Comparison of ENCODE assay signal across 1 cellular context in the genomic region with DNA sequence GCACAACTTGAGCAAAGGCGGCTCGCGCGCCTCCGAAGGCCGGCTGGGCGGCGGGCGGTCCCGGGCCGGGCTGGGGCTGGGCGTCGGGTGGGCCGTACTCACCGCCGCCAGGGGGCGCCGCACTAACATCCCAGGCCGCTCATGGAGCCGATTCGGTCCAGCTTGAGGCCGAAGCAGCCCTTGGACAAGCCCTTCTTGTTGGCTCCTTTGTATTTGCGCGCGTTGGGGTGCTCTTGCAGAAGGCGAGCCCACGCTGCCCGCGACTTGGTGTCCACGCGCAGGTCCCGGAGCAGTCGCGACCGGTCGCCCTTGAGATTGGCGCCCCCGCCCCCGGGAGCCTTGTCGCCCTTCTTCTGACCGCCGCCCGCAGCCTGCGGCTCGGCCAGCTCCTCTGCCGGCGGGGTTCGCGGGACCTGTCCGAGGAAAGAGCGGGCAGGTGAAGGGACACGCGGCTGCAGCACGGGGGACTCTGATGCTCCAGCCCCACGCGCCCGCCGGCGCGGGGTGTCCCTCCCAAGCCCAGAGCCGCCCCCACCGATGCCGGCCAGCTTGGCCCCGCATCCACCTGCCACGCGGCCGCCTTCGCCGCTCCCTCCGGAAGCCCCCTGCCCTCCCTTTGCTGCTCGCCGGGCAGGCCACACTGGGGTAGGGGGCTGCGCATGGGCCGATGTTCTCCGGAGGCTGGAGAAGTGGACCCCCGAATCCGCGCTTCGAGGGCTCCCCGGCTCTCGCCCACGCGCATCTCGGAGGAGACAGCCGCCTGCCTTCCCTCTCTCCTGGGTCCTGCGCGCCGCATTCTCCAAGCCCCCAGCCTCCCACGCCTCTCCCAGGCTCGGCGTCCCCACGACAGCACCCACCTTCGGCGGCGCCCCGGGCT.
TF ChIP-seq lines count a peak whose summit lies in the region.

No MANE protein-coding gene starts in this region.

TF ChIP-seq in HepG2, 621 proteins besides CTCF, POLR2A, EP300 and RAD21 (continued from another document and continues in another):
- TF ChIP-seq ZNF333 (CRISPR knock-in tag; IDR thresholded peaks at IDR 0.05; ENCODE audit: borderline replicate concordance) (no peak), MYNN (CRISPR knock-in tag; IDR thresholded peaks at IDR 0.05; ENCODE audit: low read depth) (no peak), RNF2 (conservative IDR thresholded peaks at IDR 0.05; ENCODE audit: low read depth) (peak; percentile 66), POLR2AphosphoS2 (IDR thresholded peaks at IDR 0.05; ENCODE audit: low read depth, low read length) (no peak), U2AF1 (optimal IDR thresholded peaks at IDR 0.05; ENCODE audit: low read depth, low read length) (no peak), RELA (CRISPR knock-in tag; IDR thresholded peaks at IDR 0.05) (0 out of 2 replicates have a peak, but pooled peaks have one; percentile 26), NR2F2 (IDR thresholded peaks at IDR 0.05; ENCODE audit: borderline replicate concordance, low read depth) (no peak), PPARG (CRISPR knock-in tag; conservative IDR thresholded peaks at IDR 0.05) (no peak), ZNF7 (CRISPR knock-in tag; IDR thresholded peaks at IDR 0.05) (no peak), FOXP1 (IDR thresholded peaks at IDR 0.05) (no peak), FOXP1 (CRISPR knock-in tag; IDR thresholded peaks at IDR 0.05) (no peak), ZNF782 (CRISPR knock-in tag; IDR thresholded peaks at IDR 0.05; ENCODE audit: borderline replicate concordance) (0 out of 2 replicates have a peak, but pooled peaks have one; percentile 8), RXRB (CRISPR knock-in tag; IDR thresholded peaks at IDR 0.05; ENCODE audit: borderline replicate concordance) (no peak), EED (CRISPR knock-in tag; IDR thresholded peaks at IDR 0.05) (no peak), HOXA3 (CRISPR knock-in tag; IDR thresholded peaks at IDR 0.05) (peak; percentile 77), MATR3 (CRISPR knock-in tag; IDR thresholded peaks at IDR 0.05) (peak; percentile 42; the same call in 1 of the 2 replicates), IKZF1 (IDR thresholded peaks at IDR 0.05) (no peak), NFYC (CRISPR knock-in tag; IDR thresholded peaks at IDR 0.05) (no peak), HDAC1 (CRISPR knock-in tag; IDR thresholded peaks at IDR 0.05) (no peak; the same call in 1 of the 2 replicates), GATAD1 (CRISPR knock-in tag; IDR thresholded peaks at IDR 0.05) (no peak), NR2F1 (CRISPR knock-in tag; IDR thresholded peaks at IDR 0.05) (no peak), FIP1L1 (IDR thresholded peaks at IDR 0.05; ENCODE audit: borderline replicate concordance, insufficient read depth, low read depth, low read length) (no peak), SRSF9 (IDR thresholded peaks at IDR 0.05; ENCODE audit: borderline replicate concordance, insufficient read depth, low read depth, low read length, poor library complexity, severe bottlenecking) (no peak), TARDBP (CRISPR knock-in tag; IDR thresholded peaks at IDR 0.05) (peak; percentile 55; the same call in 1 of the 2 replicates)
- TF ChIP-seq, protein P1, sequence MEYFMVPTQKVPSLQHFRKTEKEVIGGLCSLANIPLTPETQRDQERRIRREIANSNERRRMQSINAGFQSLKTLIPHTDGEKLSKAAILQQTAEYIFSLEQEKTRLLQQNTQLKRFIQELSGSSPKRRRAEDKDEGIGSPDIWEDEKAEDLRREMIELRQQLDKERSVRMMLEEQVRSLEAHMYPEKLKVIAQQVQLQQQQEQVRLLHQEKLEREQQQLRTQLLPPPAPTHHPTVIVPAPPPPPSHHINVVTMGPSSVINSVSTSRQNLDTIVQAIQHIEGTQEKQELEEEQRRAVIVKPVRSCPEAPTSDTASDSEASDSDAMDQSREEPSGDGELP (IDR thresholded peaks at IDR 0.05; ENCODE audit: borderline replicate concordance, low read depth) = no peak
- TF ChIP-seq, protein P2, sequence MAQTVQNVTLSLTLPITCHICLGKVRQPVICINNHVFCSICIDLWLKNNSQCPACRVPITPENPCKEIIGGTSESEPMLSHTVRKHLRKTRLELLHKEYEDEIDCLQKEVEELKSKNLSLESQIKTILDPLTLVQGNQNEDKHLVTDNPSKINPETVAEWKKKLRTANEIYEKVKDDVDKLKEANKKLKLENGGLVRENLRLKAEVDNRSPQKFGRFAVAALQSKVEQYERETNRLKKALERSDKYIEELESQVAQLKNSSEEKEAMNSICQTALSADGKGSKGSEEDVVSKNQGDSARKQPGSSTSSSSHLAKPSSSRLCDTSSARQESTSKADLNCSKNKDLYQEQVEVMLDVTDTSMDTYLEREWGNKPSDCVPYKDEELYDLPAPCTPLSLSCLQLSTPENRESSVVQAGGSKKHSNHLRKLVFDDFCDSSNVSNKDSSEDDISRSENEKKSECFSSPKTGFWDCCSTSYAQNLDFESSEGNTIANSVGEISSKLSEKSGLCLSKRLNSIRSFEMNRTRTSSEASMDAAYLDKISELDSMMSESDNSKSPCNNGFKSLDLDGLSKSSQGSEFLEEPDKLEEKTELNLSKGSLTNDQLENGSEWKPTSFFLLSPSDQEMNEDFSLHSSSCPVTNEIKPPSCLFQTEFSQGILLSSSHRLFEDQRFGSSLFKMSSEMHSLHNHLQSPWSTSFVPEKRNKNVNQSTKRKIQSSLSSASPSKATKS (CRISPR knock-in tag; IDR thresholded peaks at IDR 0.05) = no peak
- TF ChIP-seq, protein P3, sequence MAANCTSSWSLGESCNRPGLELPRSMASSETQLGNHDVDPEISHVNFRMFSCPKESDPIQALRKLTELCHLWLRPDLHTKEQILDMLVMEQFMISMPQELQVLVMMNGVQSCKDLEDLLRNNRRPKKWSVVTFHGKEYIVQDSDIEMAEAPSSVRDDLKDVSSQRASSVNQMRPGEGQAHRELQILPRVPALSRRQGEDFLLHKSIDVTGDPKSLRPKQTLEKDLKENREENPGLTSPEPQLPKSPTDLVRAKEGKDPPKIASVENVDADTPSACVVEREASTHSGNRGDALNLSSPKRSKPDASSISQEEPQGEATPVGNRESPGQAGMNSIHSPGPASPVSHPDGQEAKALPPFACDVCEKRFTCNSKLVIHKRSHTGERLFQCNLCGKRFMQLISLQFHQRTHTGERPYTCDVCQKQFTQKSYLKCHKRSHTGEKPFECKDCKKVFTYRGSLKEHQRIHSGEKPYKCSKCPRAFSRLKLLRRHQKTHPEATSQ (CRISPR knock-in tag; IDR thresholded peaks at IDR 0.05; ENCODE audit: borderline replicate concordance) = no peak
- TF ChIP-seq, protein P4, sequence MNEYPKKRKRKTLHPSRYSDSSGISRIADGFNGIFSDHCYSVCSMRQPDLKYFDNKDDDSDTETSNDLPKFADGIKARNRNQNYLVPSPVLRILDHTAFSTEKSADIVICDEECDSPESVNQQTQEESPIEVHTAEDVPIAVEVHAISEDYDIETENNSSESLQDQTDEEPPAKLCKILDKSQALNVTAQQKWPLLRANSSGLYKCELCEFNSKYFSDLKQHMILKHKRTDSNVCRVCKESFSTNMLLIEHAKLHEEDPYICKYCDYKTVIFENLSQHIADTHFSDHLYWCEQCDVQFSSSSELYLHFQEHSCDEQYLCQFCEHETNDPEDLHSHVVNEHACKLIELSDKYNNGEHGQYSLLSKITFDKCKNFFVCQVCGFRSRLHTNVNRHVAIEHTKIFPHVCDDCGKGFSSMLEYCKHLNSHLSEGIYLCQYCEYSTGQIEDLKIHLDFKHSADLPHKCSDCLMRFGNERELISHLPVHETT (CRISPR knock-in tag; conservative IDR thresholded peaks at IDR 0.05) = no peak
- TF ChIP-seq, protein P5, sequence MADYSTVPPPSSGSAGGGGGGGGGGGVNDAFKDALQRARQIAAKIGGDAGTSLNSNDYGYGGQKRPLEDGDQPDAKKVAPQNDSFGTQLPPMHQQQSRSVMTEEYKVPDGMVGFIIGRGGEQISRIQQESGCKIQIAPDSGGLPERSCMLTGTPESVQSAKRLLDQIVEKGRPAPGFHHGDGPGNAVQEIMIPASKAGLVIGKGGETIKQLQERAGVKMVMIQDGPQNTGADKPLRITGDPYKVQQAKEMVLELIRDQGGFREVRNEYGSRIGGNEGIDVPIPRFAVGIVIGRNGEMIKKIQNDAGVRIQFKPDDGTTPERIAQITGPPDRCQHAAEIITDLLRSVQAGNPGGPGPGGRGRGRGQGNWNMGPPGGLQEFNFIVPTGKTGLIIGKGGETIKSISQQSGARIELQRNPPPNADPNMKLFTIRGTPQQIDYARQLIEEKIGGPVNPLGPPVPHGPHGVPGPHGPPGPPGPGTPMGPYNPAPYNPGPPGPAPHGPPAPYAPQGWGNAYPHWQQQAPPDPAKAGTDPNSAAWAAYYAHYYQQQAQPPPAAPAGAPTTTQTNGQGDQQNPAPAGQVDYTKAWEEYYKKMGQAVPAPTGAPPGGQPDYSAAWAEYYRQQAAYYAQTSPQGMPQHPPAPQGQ (CRISPR knock-in tag; IDR thresholded peaks at IDR 0.05; ENCODE audit: borderline replicate concordance) = no peak
- TF ChIP-seq, protein P6, sequence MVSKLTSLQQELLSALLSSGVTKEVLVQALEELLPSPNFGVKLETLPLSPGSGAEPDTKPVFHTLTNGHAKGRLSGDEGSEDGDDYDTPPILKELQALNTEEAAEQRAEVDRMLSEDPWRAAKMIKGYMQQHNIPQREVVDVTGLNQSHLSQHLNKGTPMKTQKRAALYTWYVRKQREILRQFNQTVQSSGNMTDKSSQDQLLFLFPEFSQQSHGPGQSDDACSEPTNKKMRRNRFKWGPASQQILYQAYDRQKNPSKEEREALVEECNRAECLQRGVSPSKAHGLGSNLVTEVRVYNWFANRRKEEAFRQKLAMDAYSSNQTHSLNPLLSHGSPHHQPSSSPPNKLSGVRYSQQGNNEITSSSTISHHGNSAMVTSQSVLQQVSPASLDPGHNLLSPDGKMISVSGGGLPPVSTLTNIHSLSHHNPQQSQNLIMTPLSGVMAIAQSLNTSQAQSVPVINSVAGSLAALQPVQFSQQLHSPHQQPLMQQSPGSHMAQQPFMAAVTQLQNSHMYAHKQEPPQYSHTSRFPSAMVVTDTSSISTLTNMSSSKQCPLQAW (CRISPR knock-in tag; IDR thresholded peaks at IDR 0.05) = no peak
- TF ChIP-seq, protein P7, sequence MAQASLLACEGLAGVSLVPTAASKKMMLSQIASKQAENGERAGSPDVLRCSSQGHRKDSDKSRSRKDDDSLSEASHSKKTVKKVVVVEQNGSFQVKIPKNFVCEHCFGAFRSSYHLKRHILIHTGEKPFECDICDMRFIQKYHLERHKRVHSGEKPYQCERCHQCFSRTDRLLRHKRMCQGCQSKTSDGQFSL (CRISPR knock-in tag; IDR thresholded peaks at IDR 0.05) = 0 out of 2 replicates have a peak, but pooled peaks have one; percentile 31
- TF ChIP-seq, protein P8, sequence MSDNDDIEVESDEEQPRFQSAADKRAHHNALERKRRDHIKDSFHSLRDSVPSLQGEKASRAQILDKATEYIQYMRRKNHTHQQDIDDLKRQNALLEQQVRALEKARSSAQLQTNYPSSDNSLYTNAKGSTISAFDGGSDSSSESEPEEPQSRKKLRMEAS (IDR thresholded peaks at IDR 0.05) = peak; percentile 52; the same call in 1 of the 2 replicates
- TF ChIP-seq, protein P9, sequence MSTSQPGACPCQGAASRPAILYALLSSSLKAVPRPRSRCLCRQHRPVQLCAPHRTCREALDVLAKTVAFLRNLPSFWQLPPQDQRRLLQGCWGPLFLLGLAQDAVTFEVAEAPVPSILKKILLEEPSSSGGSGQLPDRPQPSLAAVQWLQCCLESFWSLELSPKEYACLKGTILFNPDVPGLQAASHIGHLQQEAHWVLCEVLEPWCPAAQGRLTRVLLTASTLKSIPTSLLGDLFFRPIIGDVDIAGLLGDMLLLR (CRISPR knock-in tag; IDR thresholded peaks at IDR 0.05) = 0 out of 2 replicates have a peak, but pooled peaks have one; percentile 17
- TF ChIP-seq, protein P10, sequence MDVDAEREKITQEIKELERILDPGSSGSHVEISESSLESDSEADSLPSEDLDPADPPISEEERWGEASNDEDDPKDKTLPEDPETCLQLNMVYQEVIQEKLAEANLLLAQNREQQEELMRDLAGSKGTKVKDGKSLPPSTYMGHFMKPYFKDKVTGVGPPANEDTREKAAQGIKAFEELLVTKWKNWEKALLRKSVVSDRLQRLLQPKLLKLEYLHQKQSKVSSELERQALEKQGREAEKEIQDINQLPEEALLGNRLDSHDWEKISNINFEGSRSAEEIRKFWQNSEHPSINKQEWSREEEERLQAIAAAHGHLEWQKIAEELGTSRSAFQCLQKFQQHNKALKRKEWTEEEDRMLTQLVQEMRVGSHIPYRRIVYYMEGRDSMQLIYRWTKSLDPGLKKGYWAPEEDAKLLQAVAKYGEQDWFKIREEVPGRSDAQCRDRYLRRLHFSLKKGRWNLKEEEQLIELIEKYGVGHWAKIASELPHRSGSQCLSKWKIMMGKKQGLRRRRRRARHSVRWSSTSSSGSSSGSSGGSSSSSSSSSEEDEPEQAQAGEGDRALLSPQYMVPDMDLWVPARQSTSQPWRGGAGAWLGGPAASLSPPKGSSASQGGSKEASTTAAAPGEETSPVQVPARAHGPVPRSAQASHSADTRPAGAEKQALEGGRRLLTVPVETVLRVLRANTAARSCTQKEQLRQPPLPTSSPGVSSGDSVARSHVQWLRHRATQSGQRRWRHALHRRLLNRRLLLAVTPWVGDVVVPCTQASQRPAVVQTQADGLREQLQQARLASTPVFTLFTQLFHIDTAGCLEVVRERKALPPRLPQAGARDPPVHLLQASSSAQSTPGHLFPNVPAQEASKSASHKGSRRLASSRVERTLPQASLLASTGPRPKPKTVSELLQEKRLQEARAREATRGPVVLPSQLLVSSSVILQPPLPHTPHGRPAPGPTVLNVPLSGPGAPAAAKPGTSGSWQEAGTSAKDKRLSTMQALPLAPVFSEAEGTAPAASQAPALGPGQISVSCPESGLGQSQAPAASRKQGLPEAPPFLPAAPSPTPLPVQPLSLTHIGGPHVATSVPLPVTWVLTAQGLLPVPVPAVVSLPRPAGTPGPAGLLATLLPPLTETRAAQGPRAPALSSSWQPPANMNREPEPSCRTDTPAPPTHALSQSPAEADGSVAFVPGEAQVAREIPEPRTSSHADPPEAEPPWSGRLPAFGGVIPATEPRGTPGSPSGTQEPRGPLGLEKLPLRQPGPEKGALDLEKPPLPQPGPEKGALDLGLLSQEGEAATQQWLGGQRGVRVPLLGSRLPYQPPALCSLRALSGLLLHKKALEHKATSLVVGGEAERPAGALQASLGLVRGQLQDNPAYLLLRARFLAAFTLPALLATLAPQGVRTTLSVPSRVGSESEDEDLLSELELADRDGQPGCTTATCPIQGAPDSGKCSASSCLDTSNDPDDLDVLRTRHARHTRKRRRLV (CRISPR knock-in tag; IDR thresholded peaks at IDR 0.05) = no peak
- TF ChIP-seq, protein P11, sequence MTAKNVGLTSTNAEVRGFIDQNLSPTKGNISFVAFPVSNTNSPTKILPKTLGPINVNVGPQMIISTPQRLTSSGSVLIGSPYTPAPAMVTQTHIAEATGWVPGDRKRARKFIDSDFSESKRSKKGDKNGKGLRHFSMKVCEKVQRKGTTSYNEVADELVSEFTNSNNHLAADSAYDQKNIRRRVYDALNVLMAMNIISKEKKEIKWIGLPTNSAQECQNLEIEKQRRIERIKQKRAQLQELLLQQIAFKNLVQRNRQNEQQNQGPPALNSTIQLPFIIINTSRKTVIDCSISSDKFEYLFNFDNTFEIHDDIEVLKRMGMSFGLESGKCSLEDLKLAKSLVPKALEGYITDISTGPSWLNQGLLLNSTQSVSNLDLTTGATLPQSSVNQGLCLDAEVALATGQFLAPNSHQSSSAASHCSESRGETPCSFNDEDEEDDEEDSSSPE (CRISPR knock-in tag; IDR thresholded peaks at IDR 0.05) = 0 out of 2 replicates have a peak, but pooled peaks have one; percentile 35
